In the genomic region with DNA sequence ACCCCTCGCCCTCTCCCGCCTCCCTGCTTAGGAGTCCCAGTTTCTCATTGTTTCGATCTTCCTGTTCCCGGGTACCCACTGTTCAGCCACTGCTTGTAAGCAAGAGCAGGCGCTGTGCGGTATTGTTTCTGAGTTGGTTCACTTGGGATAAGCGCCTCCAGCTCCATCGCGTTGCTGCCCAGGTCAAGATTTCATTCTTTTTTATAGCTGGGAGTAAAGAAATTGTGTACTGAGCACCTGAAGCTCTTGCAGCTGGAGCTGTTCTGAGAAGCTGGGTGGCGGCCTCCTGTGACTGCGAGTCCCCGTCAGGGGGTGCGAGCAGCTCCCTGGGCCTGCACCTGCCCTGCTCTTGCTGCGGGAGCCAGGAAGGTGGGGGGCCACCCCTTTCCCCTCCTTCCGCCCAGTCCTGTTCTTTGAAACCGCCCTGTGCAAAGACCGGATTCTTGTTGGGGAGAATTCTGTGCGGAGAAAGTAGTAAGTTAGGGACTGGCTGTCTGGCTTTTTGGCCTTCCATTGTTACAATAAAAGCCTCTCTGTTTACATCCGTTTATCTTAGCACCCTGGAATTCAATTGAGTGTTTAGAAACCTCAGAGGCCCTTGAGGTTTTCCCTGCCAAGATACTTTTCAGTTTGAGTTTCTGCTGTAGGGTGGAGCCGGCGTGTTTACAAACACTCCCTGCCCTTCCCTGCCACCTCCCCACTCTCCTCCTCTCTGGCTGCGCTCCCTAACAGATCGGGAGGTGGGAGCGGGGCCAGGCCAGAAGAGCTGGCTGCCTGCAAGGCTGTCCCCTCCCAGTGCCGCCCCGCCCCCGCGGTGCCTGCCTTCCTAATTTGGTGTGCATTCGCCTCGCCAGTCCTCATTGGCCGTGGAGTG, we compare ENCODE assay signal across 8 cellular contexts. TPM values are rescaled to one million over a fixed set of nuclear protein-coding genes. Genes with fewer than 3 reads are reported as not detected.
DNase-seq lines count a peak whose midpoint lies in the region; ATAC-seq, FAIRE-seq and TF ChIP-seq lines count a peak whose summit lies in the region.

No MANE protein-coding gene starts in this region.

- peak overlapping the region; percentile 93 for H3K27ac Mint-ChIP-seq in activated T-helper 1 cell treated with anti-CD3 and anti-CD28 coated beads, Interleukin-12 subunit alpha, Interleukin-12 subunit beta, Interleukin-2, Interleukin-4 antibody, amounts not matched to agents 30 ng/mL and 10 ng/mL and 1 ng/mL, durations not matched to agents 14 hours and 24 hours and 36 hours
- peak overlapping the region; percentile 90 to 99 (median 96) for H3K27ac Mint-ChIP-seq in naive thymus-derived CD4-positive, alpha-beta T cell

- peaks cover 35% of the 10 kb centered on the region for H3K36me3 Mint-ChIP-seq in activated T-helper 1 cell treated with anti-CD3 and anti-CD28 coated beads, Interleukin-12 subunit alpha, Interleukin-12 subunit beta, Interleukin-2, Interleukin-4 antibody, amounts not matched to agents 30 ng/mL and 10 ng/mL and 1 ng/mL, durations not matched to agents 14 hours and 24 hours and 36 hours (ENCODE audit: low read depth)
- H3K36me3 Mint-ChIP-seq in naive thymus-derived CD4-positive, alpha-beta T cell = peaks cover 4 to 36% (median 20%) of the 10 kb centered on the region in 5 donors

- H3K36me3 ChIP-seq in fibroblast of lung (ENCODE audit: control insufficient read depth, insufficient read depth, low read length) = peaks cover 16% of the 10 kb centered on the region
- H3K36me3 ChIP-seq in naive thymus-derived CD4-positive, alpha-beta T cell (ENCODE audit: control insufficient read depth in 2 of 3, insufficient read depth in 3 of 3, low read length in 3 of 3) = peaks cover 0 to 12% (median 6%) of the 10 kb centered on the region in 3 experiments

- in situ Hi-C loops in Caki2 (cut with HindIII; ENCODE audit: low pct_unique_long_range_greater_than_20kb, low sequenced_read_pairs) = loop anchor here (5.0 kb wide), 1 partner anchor 52 kb away; no protein-coding TSS in a partner anchor

- H3K4me1 ChIP-seq in fibroblast of lung (ENCODE audit: control insufficient read depth, extremely low read depth, insufficient read depth, low read length) = peaks cover 17% of the 10 kb centered on the region
- peaks cover 15 to 61% of the 10 kb centered on the region in 2 donors for H3K4me1 ChIP-seq in naive thymus-derived CD4-positive, alpha-beta T cell (ENCODE audit: control insufficient read depth in 2 of 2, insufficient read depth in 2 of 2, low read length in 2 of 2)

- H3K4me1 Mint-ChIP-seq in activated T-helper 1 cell treated with anti-CD3 and anti-CD28 coated beads, Interleukin-12 subunit alpha, Interleukin-12 subunit beta, Interleukin-2, Interleukin-4 antibody, amounts not matched to agents 30 ng/mL and 10 ng/mL and 1 ng/mL, durations not matched to agents 14 hours and 24 hours and 36 hours (ENCODE audit: low read depth) = peaks cover 67% of the 10 kb centered on the region
- peaks cover 45 to 89% (median 79%) of the 10 kb centered on the region in 7 donors for H3K4me1 Mint-ChIP-seq in naive thymus-derived CD4-positive, alpha-beta T cell

- H3K4me3 ChIP-seq in fibroblast of lung (replicated peaks in 1 of 4; ENCODE audit: control extremely low read depth in 1 of 4, insufficient read depth in 1 of 4, low read depth in 3 of 4, low read length in 4 of 4) = peak overlapping the region in 2 of 4 experiments; percentile 27 to 35
- H3K4me3 ChIP-seq in naive thymus-derived CD4-positive, alpha-beta T cell (ENCODE audit: low read length) = peak overlapping the region; percentile 65

- FAIRE-seq in HTR-8/SVneo (lab: Jason Lieb, UNC) = peak; percentile 94

- no peaks in the 10 kb centered on the region for H3K27me3 Mint-ChIP-seq in activated T-helper 1 cell treated with anti-CD3 and anti-CD28 coated beads, Interleukin-12 subunit alpha, Interleukin-12 subunit beta, Interleukin-2, Interleukin-4 antibody, amounts not matched to agents 30 ng/mL and 10 ng/mL and 1 ng/mL, durations not matched to agents 14 hours and 24 hours and 36 hours (ENCODE audit: insufficient read depth)
- H3K27me3 Mint-ChIP-seq in naive thymus-derived CD4-positive, alpha-beta T cell = no peaks in the 10 kb centered on the region

- no peaks in the 10 kb centered on the region for H3K27me3 ChIP-seq in fibroblast of lung (ENCODE audit: control insufficient read depth, insufficient read depth, low read length)
- H3K27me3 ChIP-seq in naive thymus-derived CD4-positive, alpha-beta T cell (ENCODE audit: control insufficient read depth in 2 of 2, insufficient read depth in 2 of 2, low read length in 2 of 2) = no peaks in the 10 kb centered on the region

- peak overlapping the region; percentile 63 for H3K9ac ChIP-seq in fibroblast of lung (ENCODE audit: insufficient read depth, low read length)

- intact Hi-C loops in activated T-helper 1 cell treated with anti-CD3 and anti-CD28 coated beads, Interleukin-12 subunit alpha, Interleukin-12 subunit beta, Interleukin-2, Interleukin-4 antibody, amounts not matched to agents 30 ng/mL and 10 ng/mL and 1 ng/mL, durations not matched to agents 14 hours and 24 hours and 36 hours (cut with micrococcal nuclease) = loop anchor here (1.0 kb wide), 4 partner anchors 19 to 103 kb away; a partner anchor contains a TSS
- intact Hi-C loops in naive thymus-derived CD4-positive, alpha-beta T cell (cut with micrococcal nuclease) = loop anchor here (1.0 to 10.0 kb wide), 6 partner anchors 10 to 1440 kb away; a partner anchor contains a TSS

- CTCF ChIA-PET in naive thymus-derived CD4-positive, alpha-beta T cell (lab: Charles Lee) = interaction anchor here (0.6 to 1.3 kb wide), 5 partner anchors 9 to 346 kb away, joined by 3 to 6 read pairs (median 3); no protein-coding TSS in a partner anchor

- H3K79me2 ChIP-seq in fibroblast of lung (ENCODE audit: control insufficient read depth, insufficient read depth, low read length) = peaks cover 41% of the 10 kb centered on the region

- no peaks in the 10 kb centered on the region for H4K20me1 ChIP-seq in fibroblast of lung (ENCODE audit: control insufficient read depth, extremely low read depth, insufficient read depth, low read length)

- TF ChIP-seq CTCF in fibroblast of lung (conservative IDR thresholded peaks at IDR 0.05 in 1 of 2, IDR thresholded peaks at IDR 0.05 in 1 of 2; ENCODE audit: low read depth in 1 of 2, low read length in 2 of 2) = no peak

- no peaks in the 10 kb centered on the region for H3K9me3 ChIP-seq in fibroblast of lung (ENCODE audit: control insufficient read depth, insufficient read depth, low read depth, low read length)
- H3K9me3 ChIP-seq in naive thymus-derived CD4-positive, alpha-beta T cell (ENCODE audit: control insufficient read depth in 2 of 3, low read length in 3 of 3) = no peaks in the 10 kb centered on the region

- peak overlapping the region; percentile 83 for H3K4me3 Mint-ChIP-seq in activated T-helper 1 cell treated with anti-CD3 and anti-CD28 coated beads, Interleukin-12 subunit alpha, Interleukin-12 subunit beta, Interleukin-2, Interleukin-4 antibody, amounts not matched to agents 30 ng/mL and 10 ng/mL and 1 ng/mL, durations not matched to agents 14 hours and 24 hours and 36 hours
- H3K4me3 Mint-ChIP-seq in naive thymus-derived CD4-positive, alpha-beta T cell = peak overlapping the region; percentile 84 to 92 (median 88)

- H3K27ac ChIP-seq in fibroblast of lung (ENCODE audit: insufficient read depth, low read length) = peak overlapping the region; percentile 96
- H3K27ac ChIP-seq in naive thymus-derived CD4-positive, alpha-beta T cell (ENCODE audit: low read depth, low read length) = peak overlapping the region; percentile 82

- POLR2A ChIA-PET in naive thymus-derived CD4-positive, alpha-beta T cell (lab: Charles Lee) = interaction anchor here (0.6 to 5.5 kb wide), 11 partner anchors 10 to 103 kb away, joined by 3 to 43 read pairs (median 4); a partner anchor contains a TSS

- no peaks in the 10 kb centered on the region for H3K9me3 Mint-ChIP-seq in activated T-helper 1 cell treated with anti-CD3 and anti-CD28 coated beads, Interleukin-12 subunit alpha, Interleukin-12 subunit beta, Interleukin-2, Interleukin-4 antibody, amounts not matched to agents 30 ng/mL and 10 ng/mL and 1 ng/mL, durations not matched to agents 14 hours and 24 hours and 36 hours
- H3K9me3 Mint-ChIP-seq in naive thymus-derived CD4-positive, alpha-beta T cell = peaks cover 0 to 2% (median 0%) of the 10 kb centered on the region in 11 donors

- H2AFZ ChIP-seq in fibroblast of lung (ENCODE audit: low read length) = no peak overlapping the region

- peak; percentile 73 for ATAC-seq in GM21390 (IDR thresholded peaks at IDR 0.05; ENCODE audit: unreplicated experiment)
- ATAC-seq in naive thymus-derived CD4-positive, alpha-beta T cell = peak; percentile 76

- DNase-seq in Caki2 (ENCODE audit: low read depth) = peak; percentile 100
- peak; percentile 99 for DNase-seq in HTR-8/SVneo (ENCODE audit: insufficient read length, low spot score)
- DNase-seq in OCI-M1 (lab: John Stamatoyannopoulos, UW) = peak; percentile 93
- DNase-seq in activated T-helper 1 cell treated with anti-CD3 and anti-CD28 coated beads, Interleukin-12 subunit alpha, Interleukin-12 subunit beta, Interleukin-2, Interleukin-4 antibody, amounts not matched to agents 30 ng/mL and 10 ng/mL and 1 ng/mL, durations not matched to agents 14 hours and 24 hours and 36 hours (ENCODE audit: low spot score) = peak; percentile 73
- DNase-seq in fibroblast of lung (ENCODE audit: low read depth in 2 of 2) = peak; percentile 100
- peak; percentile 61 to 84 (median 80) for DNase-seq in naive thymus-derived CD4-positive, alpha-beta T cell
- peak; percentile 60 to 90 (median 80) for DNase-seq in stimulated activated naive CD4-positive, alpha-beta T cell (lab: John Stamatoyannopoulos, UW)

- H3K4me2 ChIP-seq in fibroblast of lung (ENCODE audit: extremely low read depth, insufficient read depth, low read length) = peak overlapping the region; percentile 75

RNA-seq across cellular contexts. Expression of a gene that starts 30.8 kb away (rescaled TPM):
- total RNA-seq in Caki2 (2014; rRNA removed; shearing (Covaris generic); ENCODE audit: low replicate concordance) = 20.2 and 29.8 TPM in 2 replicates
- 55.9 and 56.8 TPM in 2 replicates for total RNA-seq in activated T-helper 1 cell treated with anti-CD3 and anti-CD28 coated beads, Interleukin-12 subunit alpha, Interleukin-12 subunit beta, Interleukin-2, Interleukin-4 antibody, amounts not matched to agents 30 ng/mL and 10 ng/mL and 1 ng/mL, durations not matched to agents 14 hours and 24 hours and 36 hours
- total RNA-seq in fibroblast of lung = 27.5 and 32.2 TPM in 2 replicates
- polyA plus RNA-seq in fibroblast of lung = 11.1 and 13.8 TPM in 2 replicates
- 25.2 and 33.2 TPM in 2 replicates for polyA plus RNA-seq in fibroblast of lung (2012)
- 13.3 and 20.7 TPM in 2 replicates for polyA minus RNA-seq in fibroblast of lung (ENCODE audit: low replicate concordance)
- total RNA-seq in naive thymus-derived CD4-positive, alpha-beta T cell = 100 to 1,000 TPM in 1 of 5 experiments, 10 to 100 TPM in 4; 69.4 to 114 (median 90.1) TPM
- 10 to 100 TPM; 36.7 to 49.1 TPM for polyA plus RNA-seq in naive thymus-derived CD4-positive, alpha-beta T cell
